In genomic region chr10:74114041-74114448, GRCh38 we compare ENCODE assay signal across 13 cellular contexts. TPM values are rescaled to one million over a fixed set of nuclear protein-coding genes. Genes with fewer than 3 reads are reported as not detected.
A peak's percentile ranks its signal among the peaks of the same experiment; 100 is the strongest.
DNase-seq lines count a peak whose midpoint lies in the region; ATAC-seq and TF ChIP-seq lines count a peak whose summit lies in the region.
"Had no signal": no experiment of that assay in that cellular context is flagged by ENCODE, and none has a peak within 500 bp of the region (broad histone marks: within the 10 kb centered on the region; RNA-seq: fewer than 3 reads in every experiment).

No MANE protein-coding gene starts in this region.

- CTCF ChIA-PET in SK-N-SH (lab: Yijun Ruan, JAX): interaction anchor here (0.6 to 3.6 kb wide), 7 partner anchors 10 to 264 kb away, joined by 3 to 16 read pairs (median 4); no protein-coding TSS in a partner anchor

- no peak overlapping the region for H3K9ac ChIP-seq in SK-N-SH

- H3K9me2 ChIP-seq in SK-N-SH: no peaks in the 10 kb centered on the region

- H3K9me3 Mint-ChIP-seq in chondrocyte (ENCODE audit: low read depth): no peaks in the 10 kb centered on the region

- H3K4me1 Mint-ChIP-seq in chondrocyte (ENCODE audit: low read depth): peaks cover 42% of the 10 kb centered on the region

- intact Hi-C loops in left lung (cut with DNase I): no loop called here

- peaks cover 48% of the 10 kb centered on the region for H3F3A ChIP-seq in SK-N-SH (replicated peaks; ENCODE audit: insufficient read depth)

- H3K4me1 ChIP-seq in SK-N-SH (ENCODE audit: control insufficient read depth in 1 of 2, insufficient read depth in 2 of 2, low read depth in 1 of 2, low read length in 1 of 2) (peaks cover 6 to 33% of the 10 kb centered on the region in 2 experiments; a peak in 2 of 4 replicates), left lung (peaks cover 0 to 2% of the 10 kb centered on the region in 2 donors)

- no peak for TF ChIP-seq EP300 in SK-N-SH (IDR thresholded peaks at IDR 0.05; ENCODE audit: borderline replicate concordance in 1 of 2, low read depth in 1 of 2, low read length in 1 of 2)

- no peak overlapping the region for H2AFZ ChIP-seq in SK-N-SH (ENCODE audit: low read depth)

- H3K27me3 Mint-ChIP-seq in chondrocyte (ENCODE audit: low read depth): no peaks in the 10 kb centered on the region

- peaks cover 68% of the 10 kb centered on the region for H3K36me3 Mint-ChIP-seq in chondrocyte (ENCODE audit: low read depth)

- H3K4me3 ChIP-seq in SK-N-SH (ENCODE audit: low read depth in 2 of 2, low read length in 1 of 2) (no peak overlapping the region), left lung (no peak overlapping the region)
- H3K4me3 ChIP-seq: pancreas had no signal

- no peak for ATAC-seq in left lung

- peaks cover 82 to 95% of the 10 kb centered on the region in 2 experiments for H3K36me3 ChIP-seq in SK-N-SH (replicated peaks in 1 of 2; ENCODE audit: control insufficient read depth in 1 of 2, insufficient read depth in 2 of 2, low read length in 1 of 2)
- peaks cover 0 to 99% of the 10 kb centered on the region in 2 donors for H3K36me3 ChIP-seq in left lung

- peak overlapping the region; percentile 66 for H3K27ac Mint-ChIP-seq in chondrocyte (ENCODE audit: unreplicated experiment)

- H3K27ac ChIP-seq in SK-N-SH (ENCODE audit: low read depth in 2 of 2, low read length in 1 of 2) (peak overlapping the region; percentile 37 to 97), layer of hippocampus (ENCODE audit: low read depth, low read length) (peak overlapping the region; percentile 8), left lung (no peak overlapping the region)
- H3K27ac ChIP-seq: pancreas had no signal

- peaks cover 22% of the 10 kb centered on the region for H4K20me1 ChIP-seq in SK-N-SH (ENCODE audit: insufficient read depth)

- H3K4me3 Mint-ChIP-seq in chondrocyte (ENCODE audit: unreplicated experiment): no peak overlapping the region

- POLR2A ChIA-PET in SK-N-SH (lab: Yijun Ruan, JAX): interaction anchor here (0.6 to 1.4 kb wide), 2 partner anchors 17 to 325 kb away, joined by 3 to 4 read pairs; no protein-coding TSS in a partner anchor

- H3K4me2 ChIP-seq in SK-N-SH: 0 out of 2 replicates have a peak overlapping the region, but pooled peaks have one; percentile 16

- peak; percentile 66 for DNase-seq in SK-N-SH
- DNase-seq in chondrocyte (ENCODE audit: low spot score): no peak
- DNase-seq in superior temporal gyrus (ENCODE audit: extremely low spot score): peak; percentile 55
- no peak for DNase-seq in NCI-H774 (lab: John Stamatoyannopoulos, UW)
- no peak for DNase-seq in NCI-H1092 (lab: John Stamatoyannopoulos, UW)
- no peak for DNase-seq in left lung
- DNase-seq: Calu3; NCI-H1048; NCI-H524; pancreas; SHP77; stimulated activated CD4-positive, alpha-beta T cell treated with anti-CD3 and anti-CD28 coated beads, Interleukin-2, amount 100 ng/mL, for 48 hours had no signal

- no peak for TF ChIP-seq RAD21 in SK-N-SH (IDR thresholded peaks at IDR 0.05; ENCODE audit: low read length)

- no peaks in the 10 kb centered on the region for H3K9me3 ChIP-seq in SK-N-SH
- H3K9me3 ChIP-seq in left lung: no peaks in the 10 kb centered on the region
- H3K9me3 ChIP-seq: pancreas had no signal

- H3K27me3 ChIP-seq in SK-N-SH (ENCODE audit: insufficient read depth) (no peaks in the 10 kb centered on the region), layer of hippocampus (ENCODE audit: control insufficient read depth, insufficient read depth, low read length) (no peaks in the 10 kb centered on the region), left lung (no peaks in the 10 kb centered on the region)
- H3K27me3 ChIP-seq: pancreas had no signal

- peaks cover 55% of the 10 kb centered on the region for H3K79me2 ChIP-seq in SK-N-SH (ENCODE audit: insufficient read depth)

- TF ChIP-seq CTCF in SK-N-SH (IDR thresholded peaks at IDR 0.05) (no peak), chondrocyte (IDR thresholded peaks at IDR 0.05) (no peak), left lung (IDR thresholded peaks at IDR 0.05) (no peak)

- WGBS in SK-N-SH (ENCODE audit: low lambda C conversion rate): 60% methylated on average over 12 of the region's 12 CpGs

TF ChIP-seq in SK-N-SH, 30 proteins besides CTCF, POLR2A, EP300 and RAD21:
- TF ChIP-seq POLR2AphosphoS5 (IDR thresholded peaks at IDR 0.05; ENCODE audit: low read depth, low read length): no peak
- TF ChIP-seq RCOR1 (IDR thresholded peaks at IDR 0.05; ENCODE audit: low read length): no peak
- no peak for TF ChIP-seq MEF2A (IDR thresholded peaks at IDR 0.05; ENCODE audit: borderline replicate concordance, low read depth)
- TF ChIP-seq TEAD4 (IDR thresholded peaks at IDR 0.05; ENCODE audit: borderline replicate concordance, insufficient read depth): no peak
- no peak for TF ChIP-seq RFX5 (IDR thresholded peaks at IDR 0.05; ENCODE audit: low read length)
- TF ChIP-seq EZH2phosphoT487 (IDR thresholded peaks at IDR 0.05; ENCODE audit: borderline replicate concordance, low read depth): no peak
- TF ChIP-seq MXI1 (IDR thresholded peaks at IDR 0.05; ENCODE audit: low read depth, low read length): peak; percentile 49; the same call in 1 of the 2 replicates
- TF ChIP-seq NRF1 (IDR thresholded peaks at IDR 0.05; ENCODE audit: low read depth, low read length): no peak
- no peak for TF ChIP-seq TCF12 (IDR thresholded peaks at IDR 0.05)
- TF ChIP-seq SIN3A (IDR thresholded peaks at IDR 0.05; ENCODE audit: borderline replicate concordance, low read depth, low read length): no peak
- peak; percentile 72 for TF ChIP-seq GATA2 (CRISPR knock-in tag; IDR thresholded peaks at IDR 0.05)
- no peak for TF ChIP-seq NFIC (IDR thresholded peaks at IDR 0.05; ENCODE audit: borderline replicate concordance)
- no peak for TF ChIP-seq IRF3 (IDR thresholded peaks at IDR 0.05; ENCODE audit: low read depth, low read length)
- TF ChIP-seq, protein P1, sequence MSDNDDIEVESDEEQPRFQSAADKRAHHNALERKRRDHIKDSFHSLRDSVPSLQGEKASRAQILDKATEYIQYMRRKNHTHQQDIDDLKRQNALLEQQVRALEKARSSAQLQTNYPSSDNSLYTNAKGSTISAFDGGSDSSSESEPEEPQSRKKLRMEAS (IDR thresholded peaks at IDR 0.05; ENCODE audit: low read depth): no peak

RNA-seq across cellular contexts. Expression of gene AP3M1, which starts 36.6 kb away (rescaled TPM):
- 17.7 and 25.8 TPM in 2 replicates for polyA plus RNA-seq in SK-N-SH (2012; rRNA removed)
- 26.6 and 27.1 TPM in 2 replicates for polyA plus RNA-seq in SK-N-SH (2012; cell fraction: cytosol; rRNA removed)
- polyA plus RNA-seq in SK-N-SH (2012; cell fraction: nucleus; rRNA removed): 10.4 and 21.8 TPM in 2 replicates
- total RNA-seq in chondrocyte (31.2 to 37.0 TPM (median 31.7 TPM) in 3 replicates), left lung (10 to 100 TPM; 37.5 to 40.5 TPM)

RNA-seq across cellular contexts. Expression of gene ADK, which starts 37.0 kb away (rescaled TPM):
- polyA plus RNA-seq in SK-N-SH (2012; rRNA removed): 25.1 and 34.6 TPM in 2 replicates
- 43.1 and 51.1 TPM in 2 replicates for polyA plus RNA-seq in SK-N-SH (2012; cell fraction: cytosol; rRNA removed)
- 6.9 and 14.4 TPM in 2 replicates for polyA plus RNA-seq in SK-N-SH (2012; cell fraction: nucleus; rRNA removed)
- total RNA-seq in chondrocyte (29.6 to 44.8 TPM (median 31.9 TPM) in 3 replicates), left lung (10 to 100 TPM; 60.3 to 68.6 TPM)

Comparison
In these comparisons a context has a peak if more than half of its experiments do, and no peak if none do; other contexts are left out.
1. DNase-seq: peak in SK-N-SH (single experiment) and superior temporal gyrus (single experiment); none in chondrocyte (single experiment), NCI-H774 (single experiment), NCI-H1092 (single experiment) and left lung (0 of 2).
2. H3K27ac ChIP-seq: peak in SK-N-SH (2 of 2) and layer of hippocampus (single experiment); none in left lung (0 of 2).